In the genomic region with DNA sequence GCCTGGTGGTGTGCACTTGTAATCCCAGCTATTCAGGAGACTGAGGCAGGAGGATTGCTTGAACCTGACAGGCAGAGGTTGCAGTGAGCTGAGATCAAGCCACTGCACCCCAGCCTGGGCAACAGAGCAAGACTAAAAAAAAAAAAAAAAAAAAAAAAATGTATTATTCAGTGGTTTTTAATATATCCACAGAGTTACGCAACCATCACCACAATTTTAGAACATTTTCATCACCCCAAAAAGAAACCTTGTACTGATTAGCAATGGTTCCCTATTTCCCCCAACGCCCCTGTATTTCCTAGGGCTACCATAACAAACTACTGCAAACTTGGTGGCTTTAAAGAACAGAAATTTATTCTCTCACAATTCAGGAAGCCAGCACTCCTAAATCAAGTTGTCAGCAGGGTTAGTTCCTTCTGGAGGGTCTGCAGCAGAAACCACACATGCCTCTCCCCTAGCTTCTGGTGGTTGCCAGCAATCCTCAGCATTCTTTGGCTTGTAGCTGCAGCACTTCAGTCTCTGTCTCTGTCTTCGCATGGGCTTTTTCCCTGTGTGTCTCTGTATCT, we compare ENCODE assay signal across 14 cellular contexts.
"Had no signal": no experiment of that assay in that cellular context is flagged by ENCODE, and none has a peak within 500 bp of the region (broad histone marks: within the 10 kb centered on the region; RNA-seq: fewer than 3 reads in every experiment).

No MANE protein-coding gene starts in this region.

- H3K4me3 ChIP-seq: ascending aorta, breast epithelium, sigmoid colon had no signal

- H3K36me3 ChIP-seq: breast epithelium had no signal

- DNase-seq: activated CD4-positive, alpha-beta T cell treated with anti-CD3 and anti-CD28 coated beads, Interleukin-2, amount 50 U/mL, for 48 hours; activated naive CD4-positive, alpha-beta T cell treated with anti-CD3 and anti-CD28 coated beads, Interleukin-2, amount 10 ng/mL, durations not matched to agents 7 days and 5 days; head of caudate nucleus; left cardiac atrium; midbrain; sigmoid colon; stimulated activated CD4-positive, alpha-beta T cell treated with anti-CD3 and anti-CD28 coated beads, Interleukin-2, amount 100 ng/mL, for 24 hours; T1000 had no signal

- H3K9me3 Mint-ChIP-seq: activated naive CD4-positive, alpha-beta T cell treated with anti-CD3 and anti-CD28 coated beads, Interleukin-2, amount 10 ng/mL, durations not matched to agents 7 days and 5 days; activated T-helper 17 cell treated with anti-CD3 and anti-CD28 coated beads, Interleukin-2, amount 50 U/mL, for 72 hours; neural crest cell; stimulated activated effector memory CD8-positive, alpha-beta T cell treated with anti-CD3 and anti-CD28 coated beads, Interleukin-12 subunit alpha, Interleukin-12 subunit beta, amount 100 ng/mL, for 72 hours had no signal

- H3K4me1 Mint-ChIP-seq: activated T-helper 17 cell treated with anti-CD3 and anti-CD28 coated beads, Interleukin-2, amount 50 U/mL, for 72 hours; stimulated activated effector memory CD8-positive, alpha-beta T cell treated with anti-CD3 and anti-CD28 coated beads, Interleukin-12 subunit alpha, Interleukin-12 subunit beta, amount 100 ng/mL, for 72 hours had no signal

- H3K4me1 ChIP-seq: breast epithelium had no signal

- ATAC-seq: activated T-helper 17 cell treated with anti-CD3 and anti-CD28 coated beads, Interleukin-2, amount 50 U/mL, for 72 hours; left cardiac atrium; stimulated activated effector memory CD8-positive, alpha-beta T cell treated with anti-CD3 and anti-CD28 coated beads, Interleukin-12 subunit alpha, Interleukin-12 subunit beta, amount 100 ng/mL, for 72 hours had no signal

- H3K27ac Mint-ChIP-seq: activated naive CD4-positive, alpha-beta T cell treated with anti-CD3 and anti-CD28 coated beads, Interleukin-2, amount 10 ng/mL, durations not matched to agents 7 days and 5 days; activated T-helper 17 cell treated with anti-CD3 and anti-CD28 coated beads, Interleukin-2, amount 50 U/mL, for 72 hours; stimulated activated effector memory CD8-positive, alpha-beta T cell treated with anti-CD3 and anti-CD28 coated beads, Interleukin-12 subunit alpha, Interleukin-12 subunit beta, amount 100 ng/mL, for 72 hours had no signal

- H3K36me3 Mint-ChIP-seq: activated naive CD4-positive, alpha-beta T cell treated with anti-CD3 and anti-CD28 coated beads, Interleukin-2, amount 10 ng/mL, durations not matched to agents 7 days and 5 days had no signal

- H3K27me3 ChIP-seq: ascending aorta, breast epithelium, sigmoid colon had no signal

- H3K4me3 Mint-ChIP-seq: activated naive CD4-positive, alpha-beta T cell treated with anti-CD3 and anti-CD28 coated beads, Interleukin-2, amount 10 ng/mL, durations not matched to agents 7 days and 5 days; activated T-helper 17 cell treated with anti-CD3 and anti-CD28 coated beads, Interleukin-2, amount 50 U/mL, for 72 hours; neural crest cell; stimulated activated effector memory CD8-positive, alpha-beta T cell treated with anti-CD3 and anti-CD28 coated beads, Interleukin-12 subunit alpha, Interleukin-12 subunit beta, amount 100 ng/mL, for 72 hours had no signal

- H3K27me3 Mint-ChIP-seq: activated T-helper 17 cell treated with anti-CD3 and anti-CD28 coated beads, Interleukin-2, amount 50 U/mL, for 72 hours had no signal

- H3K9me3 ChIP-seq: ascending aorta, breast epithelium, sigmoid colon had no signal

- H3K27ac ChIP-seq: ascending aorta, breast epithelium, sigmoid colon, VCaP had no signal
